ENCODE assay signal across 13 cellular contexts in the genomic region with DNA sequence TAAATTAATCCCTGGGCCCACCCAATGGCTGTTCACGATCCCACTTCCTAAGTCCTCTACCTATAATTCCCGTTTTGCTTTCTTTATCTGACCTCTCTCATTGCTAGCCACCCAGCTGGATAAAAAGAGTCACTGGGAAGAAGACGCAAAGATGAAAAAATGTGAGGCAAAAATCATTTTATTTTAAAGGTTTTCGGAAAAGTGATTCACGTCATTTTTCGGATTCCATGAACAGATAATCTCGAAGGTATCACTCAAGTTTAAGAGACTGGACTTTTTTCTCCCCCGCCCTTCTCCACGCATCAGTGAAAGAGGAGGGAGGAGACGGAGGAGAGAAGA. TPM values are rescaled to one million over a fixed set of nuclear protein-coding genes. Genes with fewer than 3 reads are reported as not detected.
DNase-seq lines count a peak whose midpoint lies in the region; ATAC-seq and TF ChIP-seq lines count a peak whose summit lies in the region.
"Had no signal": no experiment of that assay in that cellular context is flagged by ENCODE, and none has a peak within 500 bp of the region (broad histone marks: within the 10 kb centered on the region; RNA-seq: fewer than 3 reads in every experiment).

No MANE protein-coding gene starts in this region.

- H3K36me3 Mint-ChIP-seq in activated naive CD4-positive, alpha-beta T cell treated with anti-CD3 and anti-CD28 coated beads, Interleukin-2, amount 10 ng/mL, durations not matched to agents 7 days and 5 days: no peaks in the 10 kb centered on the region
- peaks cover 4 to 5% of the 10 kb centered on the region in 2 donors for H3K36me3 Mint-ChIP-seq in activated naive CD4-positive, alpha-beta T cell treated with anti-CD3 and anti-CD28 coated beads, Interleukin-2, amount 50 U/mL, for 72 hours
- peaks cover 0 to 7% of the 10 kb centered on the region in 2 donors for H3K36me3 Mint-ChIP-seq in naive B cell

- H3K9me3 ChIP-seq in tibial nerve: no peaks in the 10 kb centered on the region
- no peaks in the 10 kb centered on the region for H3K9me3 ChIP-seq in aorta (ENCODE audit: control insufficient read depth, low read length)

- H3K4me3 Mint-ChIP-seq in activated naive CD4-positive, alpha-beta T cell treated with anti-CD3 and anti-CD28 coated beads, Interleukin-2, amount 10 ng/mL, durations not matched to agents 7 days and 5 days: peak overlapping the region; percentile 41
- peak overlapping the region; percentile 84 to 98 (median 90) for H3K4me3 Mint-ChIP-seq in naive B cell

- peaks cover 42% of the 10 kb centered on the region for H3K27me3 Mint-ChIP-seq in activated naive CD4-positive, alpha-beta T cell treated with anti-CD3 and anti-CD28 coated beads, Interleukin-2, amount 10 ng/mL, durations not matched to agents 7 days and 5 days
- H3K27me3 Mint-ChIP-seq in naive B cell: peaks cover 24 to 46% (median 29%) of the 10 kb centered on the region in 3 donors

- ATAC-seq in activated naive CD4-positive, alpha-beta T cell treated with anti-CD3 and anti-CD28 coated beads, Interleukin-2, amount 50 U/mL, for 72 hours: no peak
- ATAC-seq in naive B cell (ENCODE audit: low read depth in 2 of 2) (no peak), HG03565 (IDR thresholded peaks at IDR 0.05; ENCODE audit: unreplicated experiment) (no peak), aorta (ENCODE audit: low FRiP score) (no peak)

- peaks cover 0 to 18% (median 5%) of the 10 kb centered on the region in 4 donors for H3K4me1 ChIP-seq in tibial nerve
- H3K4me1 ChIP-seq in aorta (ENCODE audit: control insufficient read depth in 1 of 2, insufficient read depth in 2 of 2, low read length in 2 of 2): peaks cover 0 to 2% of the 10 kb centered on the region in 2 donors

- H3K27me3 ChIP-seq in tibial nerve (peaks cover 0 to 30% of the 10 kb centered on the region in 2 donors), aorta (ENCODE audit: control insufficient read depth in 1 of 2, insufficient read depth in 2 of 2, low read length in 1 of 2) (peaks cover 0 to 3% of the 10 kb centered on the region in 2 donors)

- H3K4me3 ChIP-seq in tibial nerve: peak overlapping the region; percentile 20 to 58 (median 36)
- H3K4me3 ChIP-seq in aorta (ENCODE audit: low read length in 2 of 2): no peak overlapping the region

- H3K27ac Mint-ChIP-seq in activated naive CD4-positive, alpha-beta T cell treated with anti-CD3 and anti-CD28 coated beads, Interleukin-2, amount 10 ng/mL, durations not matched to agents 7 days and 5 days: no peak overlapping the region
- H3K27ac Mint-ChIP-seq in activated naive CD4-positive, alpha-beta T cell treated with anti-CD3 and anti-CD28 coated beads, Interleukin-2, amount 50 U/mL, for 72 hours: no peak overlapping the region
- H3K27ac Mint-ChIP-seq in naive B cell: peak overlapping the region in 3 of 6 donors; percentile 17 to 87 (median 66)

- DNase-seq in activated naive CD4-positive, alpha-beta T cell treated with anti-CD3 and anti-CD28 coated beads, Interleukin-2, amount 10 ng/mL, durations not matched to agents 7 days and 5 days: no peak
- DNase-seq in activated naive CD4-positive, alpha-beta T cell treated with anti-CD3 and anti-CD28 coated beads, Interleukin-2, amount 50 U/mL, for 72 hours (ENCODE audit: low spot score in 2 of 2): no peak
- DNase-seq in naive B cell (no peak), tibial nerve (ENCODE audit: low spot score in 2 of 2) (no peak), NCI-H1048 (lab: John Stamatoyannopoulos, UW) (no peak), aorta (no peak)
- DNase-seq: cerebellar nuclear complex, midbrain, NCI-H2171, T-helper 9 cell had no signal

- H3K36me3 ChIP-seq in tibial nerve (no peaks in the 10 kb centered on the region), aorta (ENCODE audit: control insufficient read depth in 1 of 2, insufficient read depth in 2 of 2, low read length in 1 of 2) (no peaks in the 10 kb centered on the region)

- H3K4me1 Mint-ChIP-seq in activated naive CD4-positive, alpha-beta T cell treated with anti-CD3 and anti-CD28 coated beads, Interleukin-2, amount 10 ng/mL, durations not matched to agents 7 days and 5 days: peaks cover 19% of the 10 kb centered on the region
- peaks cover 25 to 31% (median 27%) of the 10 kb centered on the region in 3 donors for H3K4me1 Mint-ChIP-seq in naive B cell

- TF ChIP-seq CTCF in tibial nerve (IDR thresholded peaks at IDR 0.05): no peak

- WGBS in tibial nerve, 2 donors: 17 to 18% methylated on average over 10 of the region's 10 CpGs
- WGBS in aorta, 2 donors: 14 to 19% methylated on average over 8 to 10 of the region's 10 CpGs

- no peak for TF ChIP-seq POLR2A in tibial nerve (IDR thresholded peaks at IDR 0.05)

- CTCF ChIA-PET in activated naive CD4-positive, alpha-beta T cell treated with anti-CD3 and anti-CD28 coated beads, Interleukin-2, amount 10 ng/mL, durations not matched to agents 7 days and 5 days (lab: Charles Lee): interaction anchor here (1.3 kb wide), 1 partner anchor 212 kb away, joined by 4 read pairs; no protein-coding TSS in a partner anchor

- intact Hi-C loops in aorta (cut with DNase I): no loop called here

- no peak for TF ChIP-seq EP300 in tibial nerve (IDR thresholded peaks at IDR 0.05)

- peak overlapping the region; percentile 35 for H3K27ac ChIP-seq in cingulate gyrus (ENCODE audit: low read depth, low read length)
- H3K27ac ChIP-seq in tibial nerve: peak overlapping the region in 2 of 4 donors; percentile 57
- no peak overlapping the region for H3K27ac ChIP-seq in aorta (ENCODE audit: low read depth in 1 of 2, low read length in 2 of 2)

- H3K9me3 Mint-ChIP-seq in activated naive CD4-positive, alpha-beta T cell treated with anti-CD3 and anti-CD28 coated beads, Interleukin-2, amount 10 ng/mL, durations not matched to agents 7 days and 5 days: no peaks in the 10 kb centered on the region
- peaks cover 5 to 11% of the 10 kb centered on the region in 2 donors for H3K9me3 Mint-ChIP-seq in activated naive CD4-positive, alpha-beta T cell treated with anti-CD3 and anti-CD28 coated beads, Interleukin-2, amount 50 U/mL, for 72 hours
- H3K9me3 Mint-ChIP-seq in naive B cell: peaks cover 0 to 8% (median 0%) of the 10 kb centered on the region in 7 donors

RNA-seq across cellular contexts. Expression of a gene that starts 0.3 kb away (rescaled TPM):
- total RNA-seq in activated naive CD4-positive, alpha-beta T cell treated with anti-CD3 and anti-CD28 coated beads, Interleukin-2, amount 50 U/mL, for 72 hours: not detected
- polyA plus RNA-seq in naive B cell (ENCODE audit: low read depth in 6 of 6): under 1 TPM in 3 of 6 donors, not detected in 3; 0.10 to 0.25 (median 0.20) TPM
- total RNA-seq in tibial nerve: 1 to 10 TPM in 1 of 4 donors, under 1 TPM in 3; 0.22 to 1.8 (median 0.51) TPM
- total RNA-seq in aorta: 1 to 10 TPM in 1 of 2 donors, under 1 TPM in 1; 0.36 to 1.4 TPM
- not detected for polyA plus RNA-seq in aorta
- polyA plus RNA-seq: BJ had no signal

Comparison
In these comparisons a context has a peak if more than half of its experiments do, and no peak if none do; other contexts are left out.
1. H3K4me3 ChIP-seq: peak in tibial nerve (4 of 4); none in aorta (0 of 2).